8 cellular contexts compared by ENCODE assay signal in genomic region chr7:74606909-74607255, GRCh38. TPM values are rescaled to one million over a fixed set of nuclear protein-coding genes. Genes with fewer than 3 reads are reported as not detected.
DNase-seq lines count a peak whose midpoint lies in the region; ATAC-seq and TF ChIP-seq lines count a peak whose summit lies in the region.

No MANE protein-coding gene starts in this region.

- intact Hi-C loops in CD4-positive, alpha-beta T cell (cut with DNase I, micrococcal nuclease) = no loop called here

- peak overlapping the region; percentile 30 for H3K9ac ChIP-seq in endocrine pancreas (ENCODE audit: control insufficient read depth, insufficient read depth, low read length)

- H3K36me3 Mint-ChIP-seq in CD4-positive, alpha-beta T cell (ENCODE audit: low read depth) = no peaks in the 10 kb centered on the region

- TF ChIP-seq CTCF in CD4-positive, alpha-beta T cell (IDR thresholded peaks at IDR 0.05) = no peak
- TF ChIP-seq CTCF in NB4 (IDR thresholded peaks at IDR 0.05; ENCODE audit: low read depth, low read length) = no peak
- TF ChIP-seq CTCF in neutrophil (IDR thresholded peaks at IDR 0.05) = no peak

- DNase-seq in CD4-positive, alpha-beta T cell = no peak
- DNase-seq in NB4 (ENCODE audit: low read depth) (no peak), NOMO-1 treated with DMSO at 0.1 percent for 48 hours (lab: John Stamatoyannopoulos, UW; ENCODE audit: unreplicated experiment) (no peak), NCI-H345 treated with DMSO at 0.1 percent for 48 hours (lab: John Stamatoyannopoulos, UW; ENCODE audit: unreplicated experiment) (no peak)
- DNase-seq in activated CD8-positive, alpha-beta memory T cell treated with anti-CD3 and anti-CD28 coated beads, Interleukin-2, amount 50 U/mL, for 4 hours = no peak

- H3K9me3 ChIP-seq in CD4-positive, alpha-beta T cell (ENCODE audit: control insufficient read depth, low read length) = no peaks in the 10 kb centered on the region
- no peaks in the 10 kb centered on the region for H3K9me3 ChIP-seq in endocrine pancreas (ENCODE audit: control insufficient read depth, low read length)
- H3K9me3 ChIP-seq in neutrophil = no peaks in the 10 kb centered on the region

- peak overlapping the region; percentile 84 for H3K4me3 Mint-ChIP-seq in CD4-positive, alpha-beta T cell

- CTCF ChIA-PET in CD4-positive, alpha-beta T cell (lab: Charles Lee) = no interaction called here

- H3K27ac Mint-ChIP-seq in CD4-positive, alpha-beta T cell = no peak overlapping the region

- no peaks in the 10 kb centered on the region for H3K4me1 ChIP-seq in endocrine pancreas (ENCODE audit: control insufficient read depth, insufficient read depth, low read length)
- peaks cover 0 to 9% of the 10 kb centered on the region in 2 experiments for H3K4me1 ChIP-seq in neutrophil (ENCODE audit: control insufficient read depth in 1 of 2, insufficient read depth in 1 of 2, low read depth in 1 of 2, low read length in 1 of 2)

- H3K27me3 Mint-ChIP-seq in CD4-positive, alpha-beta T cell = no peaks in the 10 kb centered on the region

- H3K4me1 Mint-ChIP-seq in CD4-positive, alpha-beta T cell (ENCODE audit: low read depth) = peaks cover 19% of the 10 kb centered on the region

- H3K36me3 ChIP-seq in endocrine pancreas (ENCODE audit: control insufficient read depth, insufficient read depth, low read length) (no peaks in the 10 kb centered on the region), neutrophil (no peaks in the 10 kb centered on the region)

- no peaks in the 10 kb centered on the region for H3K27me3 ChIP-seq in CD4-positive, alpha-beta T cell (ENCODE audit: control insufficient read depth, insufficient read depth, low read length)
- no peaks in the 10 kb centered on the region for H3K27me3 ChIP-seq in endocrine pancreas (ENCODE audit: control insufficient read depth, insufficient read depth, low read length)
- H3K27me3 ChIP-seq in neutrophil = peaks cover 37% of the 10 kb centered on the region

- ATAC-seq in CD4-positive, alpha-beta T cell (ENCODE audit: poor library complexity) = no peak
- no peak for ATAC-seq in HG03108 (IDR thresholded peaks at IDR 0.05; ENCODE audit: unreplicated experiment)

- no peak for TF ChIP-seq POLR2A in NB4 (IDR thresholded peaks at IDR 0.05; ENCODE audit: extremely low read depth, insufficient read length)

- POLR2A ChIA-PET in CD4-positive, alpha-beta T cell (lab: Charles Lee) = no interaction called here

- no peaks in the 10 kb centered on the region for H3K9me3 Mint-ChIP-seq in CD4-positive, alpha-beta T cell

- H3K4me3 ChIP-seq in NB4 (ENCODE audit: low read depth, low read length) (peak overlapping the region; percentile 27), endocrine pancreas (ENCODE audit: control insufficient read depth, insufficient read depth, low read length) (no peak overlapping the region), neutrophil (ENCODE audit: low read depth in 1 of 2, low read length in 1 of 2) (peak overlapping the region; percentile 29 to 57)

- no peak overlapping the region for H3K27ac ChIP-seq in CD4-positive, alpha-beta T cell (ENCODE audit: low read depth, low read length)
- no peak overlapping the region for H3K27ac ChIP-seq in neutrophil

RNA-seq across cellular contexts. Expression of gene GTF2I, which starts 50.6 kb away (rescaled TPM):
- total RNA-seq in CD4-positive, alpha-beta T cell = 100 to 1,000 TPM; 105 to 109 TPM
